Comparison of ENCODE assay signal across 16 cellular contexts in genomic region chr17:57975044-57975443, GRCh38. TPM values are rescaled to one million over a fixed set of nuclear protein-coding genes. Genes with fewer than 3 reads are reported as not detected.
A peak's percentile ranks its signal among the peaks of the same experiment; 100 is the strongest.
DNase-seq lines count a peak whose midpoint lies in the region; ATAC-seq and TF ChIP-seq lines count a peak whose summit lies in the region.
"Had no signal": no experiment of that assay in that cellular context is flagged by ENCODE, and none has a peak within 500 bp of the region (broad histone marks: within the 10 kb centered on the region; RNA-seq: fewer than 3 reads in every experiment).

No MANE protein-coding gene starts in this region.

- DNase-seq in HuH-7 (ENCODE audit: low spot score) (peak; percentile 40), dorsolateral prefrontal cortex (no peak), stomach (no peak), posterior cingulate gyrus (no peak), DMS79 treated with DMSO at 0.1 percent for 48 hours (lab: John Stamatoyannopoulos, UW) (no peak), putamen (ENCODE audit: low spot score) (no peak)
- DNase-seq: activated CD4-positive, alpha-beta T cell treated with anti-CD3 and anti-CD28 coated beads, Interleukin-2, amount 50 U/mL, for 48 hours; activated effector memory CD4-positive, alpha-beta T cell treated with Interleukin-2 at 50 U/mL for 16 hours; DND-41; NCI-H1417; NCI-H446; ovary; stimulated activated CD4-positive, alpha-beta T cell treated with anti-CD3 and anti-CD28 coated beads, Interleukin-1b, Interleukin-23, amount 100 ng/mL, for 48 hours had no signal

- no peak for ATAC-seq in GM18907 (IDR thresholded peaks at IDR 0.05; ENCODE audit: unreplicated experiment)

- no peaks in the 10 kb centered on the region for H3K9me3 ChIP-seq in stomach
- H3K9me3 ChIP-seq: ovary had no signal

- no peak overlapping the region for H3K4me3 ChIP-seq in dorsolateral prefrontal cortex
- no peak overlapping the region for H3K4me3 ChIP-seq in stomach
- H3K4me3 ChIP-seq: cardiac muscle cell, ovary had no signal

- H3K27me3 ChIP-seq in dorsolateral prefrontal cortex (no peaks in the 10 kb centered on the region), layer of hippocampus (ENCODE audit: control insufficient read depth, insufficient read depth, low read length) (no peaks in the 10 kb centered on the region), stomach (no peaks in the 10 kb centered on the region)
- H3K27me3 ChIP-seq: cardiac muscle cell, ovary had no signal

- TF ChIP-seq POLR2A in stomach (IDR thresholded peaks at IDR 0.05), result no peak

- intact Hi-C loops in dorsolateral prefrontal cortex (cut with DNase I), result no loop called here
- intact Hi-C loops in stomach (cut with DNase I; ENCODE audit: low total_unique reads), result no loop called here
- intact Hi-C loops in posterior cingulate gyrus (cut with DNase I), result no loop called here

- H3K27ac ChIP-seq in dorsolateral prefrontal cortex, result peak overlapping the region in 58 of 59 donors; percentile 41 to 100 (median 93)
- H3K27ac ChIP-seq in layer of hippocampus (ENCODE audit: low read depth, low read length), result peak overlapping the region; percentile 94
- H3K27ac ChIP-seq in stomach, result peak overlapping the region in 3 of 5 donors; percentile 19 to 56 (median 39)
- H3K27ac ChIP-seq: cardiac muscle cell, ovary had no signal

- H3K36me3 ChIP-seq in stomach, result peaks cover 58 to 84% (median 79%) of the 10 kb centered on the region in 4 donors
- H3K36me3 ChIP-seq: ovary had no signal

- 18 to 33% (median 20%) methylated on average over 1 of the region's 1 CpG for WGBS in stomach, 5 donors

- TF ChIP-seq EP300 in stomach (IDR thresholded peaks at IDR 0.05), result no peak

- H3K4me1 ChIP-seq in stomach, result peaks cover 14 to 32% (median 24%) of the 10 kb centered on the region in 4 donors

- no peak for TF ChIP-seq CTCF in dorsolateral prefrontal cortex (IDR thresholded peaks at IDR 0.05 in 54 of 56, conservative IDR thresholded peaks at IDR 0.05 in 2 of 56; ENCODE audit: low read depth in 1 of 56, partially characterized antibody in 56 of 56)
- TF ChIP-seq CTCF in stomach (IDR thresholded peaks at IDR 0.05), result no peak

RNA-seq across cellular contexts. Expression of gene VEZF1, which starts 13.0 kb away (rescaled TPM):
- total RNA-seq in dorsolateral prefrontal cortex, result 100 to 1,000 TPM in 1 of 120 experiments, 10 to 100 TPM in 119; 29.6 to 117 (median 50.6) TPM
- total RNA-seq in stomach, result 100 to 1,000 TPM in 1 of 5 donors, 10 to 100 TPM in 3, 1 to 10 TPM in 1; 7.8 to 103 (median 31.0) TPM
- polyA plus RNA-seq in stomach, result 10 to 100 TPM; 15.8 to 27.2 (median 19.7) TPM

RNA-seq across cellular contexts. Expression of gene CUEDC1, which starts 19.8 kb away (rescaled TPM):
- total RNA-seq in dorsolateral prefrontal cortex (100 to 1,000 TPM in 1 of 120 experiments, 10 to 100 TPM in 119; 17.3 to 105 (median 33.6) TPM), stomach (100 to 1,000 TPM in 1 of 5 donors, 10 to 100 TPM in 4; 10.5 to 111 (median 23.6) TPM)
- 10 to 100 TPM; 16.5 to 30.1 (median 19.8) TPM for polyA plus RNA-seq in stomach

RNA-seq across cellular contexts. Expression of gene SRSF1, which starts 32.0 kb away (rescaled TPM):
- total RNA-seq in dorsolateral prefrontal cortex (100 to 1,000 TPM; 111 to 191 (median 137) TPM), stomach (100 to 1,000 TPM; 160 to 351 (median 242) TPM)
- 10 to 100 TPM; 81.7 to 97.9 (median 84.0) TPM for polyA plus RNA-seq in stomach

Comparison
In these comparisons a context has a peak if more than half of its experiments do, and no peak if none do; other contexts are left out.
1. H3K27ac ChIP-seq: peak in every context shown above with its lines; median percentile 94 in layer of hippocampus; 93 in dorsolateral prefrontal cortex; 39 in stomach.